8 cellular contexts compared by ENCODE assay signal in genomic region chr11:30196400-30197206, GRCh38. TPM values are rescaled to one million over a fixed set of nuclear protein-coding genes. Genes with fewer than 3 reads are reported as not detected.
DNase-seq lines count a peak whose midpoint lies in the region; ATAC-seq, FAIRE-seq and TF ChIP-seq lines count a peak whose summit lies in the region.

No MANE protein-coding gene starts in this region.

- POLR2A ChIA-PET in activated CD8-positive, alpha-beta T cell treated with anti-CD3 and anti-CD28 coated beads, Interleukin-2, amount 10 ng/mL, durations not matched to agents 7 days and 5 days (lab: Charles Lee), result interaction anchor here (1.0 kb wide), 1 partner anchor 126 kb away, joined by 3 read pairs; the partner anchor contains the start of gene ARL14EP

- ATAC-seq in HG02870 (IDR thresholded peaks at IDR 0.05; ENCODE audit: unreplicated experiment), result peak; percentile 88
- ATAC-seq in activated CD8-positive, alpha-beta T cell treated with anti-CD3 and anti-CD28 coated beads, Interleukin-2, amount 10 ng/mL, durations not matched to agents 7 days and 5 days, result peak; percentile 61

- no peaks in the 10 kb centered on the region for H3F3A ChIP-seq in neural cell (ENCODE audit: insufficient read depth, low read length, poor library complexity, severe bottlenecking)

- no peak overlapping the region for H3K4me3 Mint-ChIP-seq in activated CD8-positive, alpha-beta T cell treated with anti-CD3 and anti-CD28 coated beads, Interleukin-2, amount 10 ng/mL, durations not matched to agents 7 days and 5 days
- H3K4me3 Mint-ChIP-seq in type B pancreatic cell, result no peak overlapping the region

- no peak overlapping the region for H3K4me3 ChIP-seq in fibroblast of lung (replicated peaks in 1 of 4; ENCODE audit: control extremely low read depth in 1 of 4, insufficient read depth in 1 of 4, low read depth in 3 of 4, low read length in 4 of 4)
- no peak overlapping the region for H3K4me3 ChIP-seq in neural cell (ENCODE audit: low read length)

- peak; percentile 10 for DNase-seq in AML-193 (lab: John Stamatoyannopoulos, UW)
- peak; percentile 8 for DNase-seq in GM18507 (ENCODE audit: extremely low spot score, insufficient read length, low read depth)
- peak; percentile 53 to 54 for DNase-seq in NCI-H1930 (lab: John Stamatoyannopoulos, UW)
- peak; percentile 60 for DNase-seq in activated CD8-positive, alpha-beta T cell treated with anti-CD3 and anti-CD28 coated beads, Interleukin-2, amount 10 ng/mL, durations not matched to agents 7 days and 5 days
- DNase-seq in fibroblast of lung (ENCODE audit: low read depth in 2 of 2), result peak; percentile 13 to 20
- peak; percentile 75 for DNase-seq in type B pancreatic cell (ENCODE audit: extremely low spot score, unreplicated experiment)

- no peaks in the 10 kb centered on the region for H4K20me1 ChIP-seq in fibroblast of lung (ENCODE audit: control insufficient read depth, extremely low read depth, insufficient read depth, low read length)
- H4K20me1 ChIP-seq in neural cell (ENCODE audit: insufficient read depth), result no peaks in the 10 kb centered on the region

- no peak overlapping the region for H3K27ac Mint-ChIP-seq in activated CD8-positive, alpha-beta T cell treated with anti-CD3 and anti-CD28 coated beads, Interleukin-2, amount 10 ng/mL, durations not matched to agents 7 days and 5 days
- H3K27ac Mint-ChIP-seq in type B pancreatic cell, result no peak overlapping the region

- no peaks in the 10 kb centered on the region for H3K4me1 ChIP-seq in fibroblast of lung (ENCODE audit: control insufficient read depth, extremely low read depth, insufficient read depth, low read length)

- H3K36me3 ChIP-seq in fibroblast of lung (ENCODE audit: control insufficient read depth, insufficient read depth, low read length), result no peaks in the 10 kb centered on the region
- H3K36me3 ChIP-seq in neural cell (ENCODE audit: insufficient read depth, low read length), result no peaks in the 10 kb centered on the region

- no peaks in the 10 kb centered on the region for H3K9me2 ChIP-seq in neural cell (ENCODE audit: insufficient read depth, low read length)

- H3K27ac ChIP-seq in fibroblast of lung (ENCODE audit: insufficient read depth, low read length) (no peak overlapping the region), neural cell (ENCODE audit: low read length) (no peak overlapping the region)

- peak; percentile 88 for TF ChIP-seq RAD21 in neural cell (conservative IDR thresholded peaks at IDR 0.05)

- no peak overlapping the region for H3K4me2 ChIP-seq in fibroblast of lung (ENCODE audit: extremely low read depth, insufficient read depth, low read length)
- H3K4me2 ChIP-seq in neural cell (ENCODE audit: low read length), result no peak overlapping the region

- CTCF ChIA-PET in activated CD8-positive, alpha-beta T cell treated with anti-CD3 and anti-CD28 coated beads, Interleukin-2, amount 10 ng/mL, durations not matched to agents 7 days and 5 days (lab: Charles Lee), result interaction anchor here (0.6 to 2.6 kb wide), 18 partner anchors 9 to 279 kb away, joined by 3 to 13 read pairs (median 4); no protein-coding TSS in a partner anchor

- TF ChIP-seq EP300 in neural cell (conservative IDR thresholded peaks at IDR 0.05; ENCODE audit: poor library complexity, severe bottlenecking), result no peak

- no peaks in the 10 kb centered on the region for H3K27me3 ChIP-seq in fibroblast of lung (ENCODE audit: control insufficient read depth, insufficient read depth, low read length)
- H3K27me3 ChIP-seq in neural cell (ENCODE audit: insufficient read depth, low read depth, low read length), result no peaks in the 10 kb centered on the region

- H3K27me3 Mint-ChIP-seq in activated CD8-positive, alpha-beta T cell treated with anti-CD3 and anti-CD28 coated beads, Interleukin-2, amount 10 ng/mL, durations not matched to agents 7 days and 5 days (ENCODE audit: low read depth), result peaks cover 10% of the 10 kb centered on the region
- no peaks in the 10 kb centered on the region for H3K27me3 Mint-ChIP-seq in type B pancreatic cell

- no peaks in the 10 kb centered on the region for H3K9me3 ChIP-seq in fibroblast of lung (ENCODE audit: control insufficient read depth, insufficient read depth, low read depth, low read length)
- H3K9me3 ChIP-seq in neural cell (ENCODE audit: low read length), result no peaks in the 10 kb centered on the region

- TF ChIP-seq CTCF in fibroblast of lung (conservative IDR thresholded peaks at IDR 0.05 in 1 of 2, IDR thresholded peaks at IDR 0.05 in 1 of 2; ENCODE audit: low read depth in 1 of 2, low read length in 2 of 2) (peak; percentile 58 to 64), neural cell (IDR thresholded peaks at IDR 0.05; ENCODE audit: poor library complexity, severe bottlenecking) (peak; percentile 86), type B pancreatic cell (conservative IDR thresholded peaks at IDR 0.05) (peak; percentile 90)

- H3K4me1 Mint-ChIP-seq in activated CD8-positive, alpha-beta T cell treated with anti-CD3 and anti-CD28 coated beads, Interleukin-2, amount 10 ng/mL, durations not matched to agents 7 days and 5 days (ENCODE audit: low read depth), result no peaks in the 10 kb centered on the region
- H3K4me1 Mint-ChIP-seq in type B pancreatic cell (ENCODE audit: unreplicated experiment), result peaks cover 4% of the 10 kb centered on the region

- H2AFZ ChIP-seq in fibroblast of lung (ENCODE audit: low read length) (no peak overlapping the region), neural cell (ENCODE audit: low read depth, low read length) (no peak overlapping the region)

- peak; percentile 87 for FAIRE-seq in GM18507 (lab: Jason Lieb, UNC)

- no peaks in the 10 kb centered on the region for H3K36me3 Mint-ChIP-seq in activated CD8-positive, alpha-beta T cell treated with anti-CD3 and anti-CD28 coated beads, Interleukin-2, amount 10 ng/mL, durations not matched to agents 7 days and 5 days (ENCODE audit: low read depth)
- H3K36me3 Mint-ChIP-seq in type B pancreatic cell, result no peaks in the 10 kb centered on the region

- no peaks in the 10 kb centered on the region for H3K9me3 Mint-ChIP-seq in activated CD8-positive, alpha-beta T cell treated with anti-CD3 and anti-CD28 coated beads, Interleukin-2, amount 10 ng/mL, durations not matched to agents 7 days and 5 days (ENCODE audit: insufficient read depth)
- H3K9me3 Mint-ChIP-seq in type B pancreatic cell, result no peaks in the 10 kb centered on the region

- H3K9ac ChIP-seq in fibroblast of lung (ENCODE audit: insufficient read depth, low read length), result no peak overlapping the region
- H3K9ac ChIP-seq in neural cell (ENCODE audit: low read length), result no peak overlapping the region

- H3K79me2 ChIP-seq in fibroblast of lung (ENCODE audit: control insufficient read depth, insufficient read depth, low read length) (no peaks in the 10 kb centered on the region), neural cell (replicated peaks; ENCODE audit: insufficient read depth, low read length) (no peaks in the 10 kb centered on the region)

TF ChIP-seq in neural cell, 6 proteins besides CTCF, POLR2A, EP300 and RAD21:
- TF ChIP-seq MXI1 (conservative IDR thresholded peaks at IDR 0.05; ENCODE audit: poor library complexity, severe bottlenecking) (no peak), SMC3 (conservative IDR thresholded peaks at IDR 0.05; ENCODE audit: poor library complexity) (peak; percentile 93)

RNA-seq across cellular contexts. Expression of gene FSHB, which starts 34.2 kb away (rescaled TPM):
- not detected for total RNA-seq in activated CD8-positive, alpha-beta T cell treated with anti-CD3 and anti-CD28 coated beads, Interleukin-2, amount 10 ng/mL, durations not matched to agents 7 days and 5 days
- total RNA-seq in fibroblast of lung, result not detected in 2 replicates
- polyA plus RNA-seq in fibroblast of lung, result not detected in 2 replicates
- not detected in 2 replicates for polyA plus RNA-seq in fibroblast of lung (2012)
- not detected in 2 replicates for polyA minus RNA-seq in fibroblast of lung (ENCODE audit: low replicate concordance)
- polyA plus RNA-seq in neural cell, result not detected in 2 replicates
- not detected in 2 replicates for polyA minus RNA-seq in neural cell
- not detected in 2 replicates for total RNA-seq in type B pancreatic cell (ENCODE audit: low replicate concordance)

Comparison
In these comparisons a context has a peak if more than half of its experiments do, and no peak if none do; other contexts are left out.
1. DNase-seq: peak in every context shown above with its lines; median percentile 75 in type B pancreatic cell; 60 in activated CD8-positive, alpha-beta T cell treated with anti-CD3 and anti-CD28 coated beads, Interleukin-2, amount 10 ng/mL, durations not matched to agents 7 days and 5 days; 54 in NCI-H1930; 16 in fibroblast of lung; 10 in AML-193; 8 in GM18507.